ENCODE assay signal across 18 cellular contexts in genomic region chr3:64977308-64978100, GRCh38.
A peak's percentile ranks its signal among the peaks of the same experiment; 100 is the strongest.
DNase-seq lines count a peak whose midpoint lies in the region; ATAC-seq and TF ChIP-seq lines count a peak whose summit lies in the region.
"Had no signal": no experiment of that assay in that cellular context is flagged by ENCODE, and none has a peak within 500 bp of the region (broad histone marks: within the 10 kb centered on the region; RNA-seq: fewer than 3 reads in every experiment).

No MANE protein-coding gene starts in this region.

- H3K27me3 ChIP-seq in ACC112 (ENCODE audit: insufficient read depth, low read length) (no peaks in the 10 kb centered on the region), HUES48 (ENCODE audit: control insufficient read depth, insufficient read depth, low read length) (no peaks in the 10 kb centered on the region), sigmoid colon (no peaks in the 10 kb centered on the region)

- H3K9me3 ChIP-seq in HUES48 (ENCODE audit: control insufficient read depth, insufficient read depth, low read length) (no peaks in the 10 kb centered on the region), sigmoid colon (no peaks in the 10 kb centered on the region)

- no peaks in the 10 kb centered on the region for H3K36me3 ChIP-seq in ACC112 (ENCODE audit: insufficient read depth, low read length)
- H3K36me3 ChIP-seq in HUES48 (ENCODE audit: control insufficient read depth, insufficient read depth, low read length) = no peaks in the 10 kb centered on the region
- H3K36me3 ChIP-seq in sigmoid colon = peaks cover 0 to 5% (median 0%) of the 10 kb centered on the region in 4 donors

- no peak overlapping the region for H2AFZ ChIP-seq in ACC112 (ENCODE audit: low read length, unreplicated experiment)

- intact Hi-C loops in sigmoid colon (cut with DNase I) = no loop called here

- H3K4me3 ChIP-seq in ACC112 (ENCODE audit: low read depth, low read length) = no peak overlapping the region
- no peak overlapping the region for H3K4me3 ChIP-seq in HUES48 (ENCODE audit: low read depth, low read length)
- no peak overlapping the region for H3K4me3 ChIP-seq in astrocyte of the spinal cord (ENCODE audit: low read depth, low read length)
- H3K4me3 ChIP-seq in sigmoid colon = no peak overlapping the region

- H3K27ac ChIP-seq in ACC112 (ENCODE audit: low read depth, low read length) (peak overlapping the region; percentile 29; the same call in 1 of the 2 replicates), HUES48 (ENCODE audit: low read depth, low read length) (peak overlapping the region; percentile 6), sigmoid colon (no peak overlapping the region)

- in situ Hi-C loops in astrocyte of the spinal cord (cut with HindIII; ENCODE audit: low sequenced_read_pairs) = no loop called here

- no peak for TF ChIP-seq EP300 in sigmoid colon (IDR thresholded peaks at IDR 0.05)

- TF ChIP-seq CTCF in astrocyte of the spinal cord (IDR thresholded peaks at IDR 0.05; ENCODE audit: low read depth, low read length) (no peak), sigmoid colon (IDR thresholded peaks at IDR 0.05) (no peak)

- ATAC-seq in HG02642 (IDR thresholded peaks at IDR 0.05; ENCODE audit: poor library complexity, unreplicated experiment) = no peak
- ATAC-seq: stimulated activated effector memory CD8-positive, alpha-beta T cell treated with anti-CD3 and anti-CD28 coated beads, Interleukin-12 subunit alpha, Interleukin-12 subunit beta, amount 100 ng/mL, for 72 hours had no signal

- TF ChIP-seq POLR2A in sigmoid colon (IDR thresholded peaks at IDR 0.05) = no peak

- no peak overlapping the region for H3K9ac ChIP-seq in HUES48 (ENCODE audit: low read depth, low read length)

- peak; percentile 82 for DNase-seq in astrocyte of the spinal cord (ENCODE audit: low read depth, low spot score)
- DNase-seq in iPS-NIHi7 (ENCODE audit: extremely low spot score) = peak; percentile 26
- no peak for DNase-seq in SK-N-DZ (ENCODE audit: low spot score)
- no peak for DNase-seq in OCI-M1 (lab: John Stamatoyannopoulos, UW)
- DNase-seq in sigmoid colon = no peak
- DNase-seq: activated B cell treated with CpG ODN at 0.5 μM for 24 hours; activated T-cell treated with anti-CD3 and anti-CD28 coated beads for 4 hours; DMS153; effector memory CD4-positive, alpha-beta T cell; hypothalamus; midbrain; NCI-H1417; NCI-H69; stimulated activated CD4-positive, alpha-beta T cell treated with anti-CD3 and anti-CD28 coated beads, Interleukin-2, amount 100 ng/mL, for 24 hours had no signal

- WGBS in sigmoid colon, 2 donors = 91 to 92% methylated on average over 8 of the region's 8 CpGs

- no peaks in the 10 kb centered on the region for H3K79me2 ChIP-seq in ACC112 (ENCODE audit: control insufficient read depth, insufficient read depth, low read length, unreplicated experiment)

- H3K4me1 ChIP-seq in ACC112 (ENCODE audit: control insufficient read depth, insufficient read depth, low read length, unreplicated experiment) (peaks cover 9% of the 10 kb centered on the region), HUES48 (ENCODE audit: control insufficient read depth, insufficient read depth, low read length) (no peaks in the 10 kb centered on the region), sigmoid colon (no peaks in the 10 kb centered on the region)

Comparison
In these comparisons a context has a peak if more than half of its experiments do, and no peak if none do; other contexts are left out.
1. H3K27ac ChIP-seq: peak in ACC112 (single experiment) and HUES48 (single experiment); none in sigmoid colon (0 of 4).
2. DNase-seq: peak in astrocyte of the spinal cord (single experiment) and iPS-NIHi7 (single experiment); none in SK-N-DZ (single experiment), OCI-M1 (single experiment) and sigmoid colon (single experiment).